41 cellular contexts compared by ENCODE assay signal in genomic region chr12:31821484-31821883, GRCh38.
"Had no signal": no experiment of that assay in that cellular context is flagged by ENCODE, and none has a peak within 500 bp of the region (broad histone marks: within the 10 kb centered on the region; RNA-seq: fewer than 3 reads in every experiment).

No MANE protein-coding gene starts in this region.

- ATAC-seq: activated naive CD4-positive, alpha-beta T cell treated with anti-CD3 and anti-CD28 coated beads, Interleukin-2, amount 50 U/mL, for 72 hours; activated naive CD8-positive, alpha-beta T cell treated with anti-CD3 and anti-CD28 coated beads, Interleukin-2, amount 50 U/mL, for 24 hours; activated T-cell treated with anti-CD3 and anti-CD28 coated beads, Interleukin-2, amount 50 U/mL, for 4 hours; activated T-cell treated with anti-CD3 and anti-CD28 coated beads, Interleukin-2, amount 50 U/mL, for 72 hours; activated T-helper 17 cell treated with anti-CD3 and anti-CD28 coated beads, Interleukin-2, amount 50 U/mL, for 72 hours; body of pancreas had no signal

- H3K9me3 Mint-ChIP-seq: central memory CD8-positive, alpha-beta T cell had no signal

- H3K4me3 ChIP-seq: adrenal gland, ascending aorta, body of pancreas, breast epithelium, cardiac muscle cell had no signal

- H3K4me3 Mint-ChIP-seq: activated naive CD4-positive, alpha-beta T cell treated with anti-CD3 and anti-CD28 coated beads for 36 hours; activated naive CD4-positive, alpha-beta T cell treated with anti-CD3 and anti-CD28 coated beads, Interleukin-2, amount 10 ng/mL, durations not matched to agents 7 days and 5 days; activated naive CD4-positive, alpha-beta T cell treated with anti-CD3 and anti-CD28 coated beads, Interleukin-2, amount 50 U/mL, for 24 hours; activated naive CD8-positive, alpha-beta T cell; activated naive CD8-positive, alpha-beta T cell treated with anti-CD3 and anti-CD28 coated beads for 36 hours; activated naive CD8-positive, alpha-beta T cell treated with anti-CD3 and anti-CD28 coated beads, Interleukin-2, amount 10 ng/mL, durations not matched to agents 7 days and 5 days; activated naive CD8-positive, alpha-beta T cell treated with anti-CD3 and anti-CD28 coated beads, Interleukin-2, amount 50 U/mL, for 24 hours; activated T-cell treated with anti-CD3 and anti-CD28 coated beads, Interleukin-2, amount 50 U/mL, for 24 hours; activated T-cell treated with anti-CD3 and anti-CD28 coated beads, Interleukin-2, amount 50 U/mL, for 4 hours; activated T-cell treated with anti-CD3 and anti-CD28 coated beads, Interleukin-2, amount 50 U/mL, for 72 hours; activated T-helper 1 cell treated with anti-CD3 and anti-CD28 coated beads, Interleukin-12 subunit alpha, Interleukin-12 subunit beta, Interleukin-2, Interleukin-4 antibody, amounts not matched to agents 30 ng/mL and 10 ng/mL and 1 ng/mL, durations not matched to agents 14 hours and 24 hours and 36 hours; activated T-helper 17 cell treated with anti-CD3 and anti-CD28 coated beads, Interleukin-2, amount 50 U/mL, for 72 hours; brain; central memory CD8-positive, alpha-beta T cell had no signal

- H3K4me1 Mint-ChIP-seq: brain had no signal

- H3K27me3 Mint-ChIP-seq: activated naive CD4-positive, alpha-beta T cell treated with anti-CD3 and anti-CD28 coated beads, Interleukin-2, amount 10 ng/mL, durations not matched to agents 7 days and 5 days; activated naive CD4-positive, alpha-beta T cell treated with anti-CD3 and anti-CD28 coated beads, Interleukin-2, amount 50 U/mL, for 24 hours; activated naive CD8-positive, alpha-beta T cell; activated naive CD8-positive, alpha-beta T cell treated with anti-CD3 and anti-CD28 coated beads for 36 hours; activated naive CD8-positive, alpha-beta T cell treated with anti-CD3 and anti-CD28 coated beads, Interleukin-2, amount 10 ng/mL, durations not matched to agents 7 days and 5 days; activated naive CD8-positive, alpha-beta T cell treated with anti-CD3 and anti-CD28 coated beads, Interleukin-2, amount 50 U/mL, for 24 hours; activated T-cell treated with anti-CD3 and anti-CD28 coated beads, Interleukin-2, amount 50 U/mL, for 24 hours; activated T-helper 17 cell treated with anti-CD3 and anti-CD28 coated beads, Interleukin-2, amount 50 U/mL, for 72 hours; brain; central memory CD8-positive, alpha-beta T cell had no signal

- H3K27me3 ChIP-seq: adrenal gland, ascending aorta, body of pancreas, brain microvascular endothelial cell, breast epithelium, cardiac muscle cell had no signal

- H3K36me3 Mint-ChIP-seq: brain had no signal

- DNase-seq: activated effector memory CD4-positive, alpha-beta T cell treated with anti-CD3 and anti-CD28 coated beads, Interleukin-2, amount 50 U/mL, for 16 hours; activated effector memory CD4-positive, alpha-beta T cell treated with Interleukin-2 at 50 U/mL for 16 hours; activated gamma-delta T cell; activated gamma-delta T cell treated with Interleukin-2 at 50 U/mL for 16 hours; activated naive CD4-positive, alpha-beta T cell; activated naive CD4-positive, alpha-beta T cell treated with anti-CD3 and anti-CD28 coated beads for 36 hours; activated naive CD4-positive, alpha-beta T cell treated with anti-CD3 and anti-CD28 coated beads, Interleukin-2, amount 10 ng/mL, durations not matched to agents 7 days and 5 days; activated naive CD4-positive, alpha-beta T cell treated with anti-CD3 and anti-CD28 coated beads, Interleukin-2, amount 50 U/mL, for 16 hours; activated naive CD4-positive, alpha-beta T cell treated with Interleukin-2 at 50 U/mL for 16 hours; activated naive CD8-positive, alpha-beta T cell treated with anti-CD3 and anti-CD28 coated beads for 36 hours; activated naive CD8-positive, alpha-beta T cell treated with anti-CD3 and anti-CD28 coated beads, Interleukin-2, amount 10 ng/mL, durations not matched to agents 7 days and 5 days; activated naive CD8-positive, alpha-beta T cell treated with anti-CD3 and anti-CD28 coated beads, Interleukin-2, amount 50 U/mL, for 24 hours; activated T-cell treated with anti-CD3 and anti-CD28 coated beads for 4 hours; activated T-cell treated with anti-CD3 and anti-CD28 coated beads, Interleukin-2, amount 50 U/mL, for 1 hour; activated T-cell treated with anti-CD3 and anti-CD28 coated beads, Interleukin-2, amount 50 U/mL, for 24 hours; activated T-cell treated with anti-CD3 and anti-CD28 coated beads, Interleukin-2, amount 50 U/mL, for 4 hours; activated T-cell treated with anti-CD3 and anti-CD28 coated beads, Interleukin-2, amount 50 U/mL, for 48 hours; activated T-cell treated with anti-CD3 and anti-CD28 coated beads, Interleukin-2, amount 50 U/mL, for 72 hours; adrenal gland; amniotic stem cell; amygdala; anterior cingulate cortex; aorta; body of pancreas; brain microvascular endothelial cell; caudate nucleus; central memory CD4-positive, alpha-beta T cell; cerebellar nuclear complex had no signal

- H3K9me3 ChIP-seq: adrenal gland, body of pancreas had no signal

- H3K36me3 ChIP-seq: adrenal gland, ascending aorta, brain microvascular endothelial cell, breast epithelium, cardiac muscle cell had no signal

- H3K27ac ChIP-seq: adrenal gland, ascending aorta, body of pancreas, brain microvascular endothelial cell, breast epithelium, cardiac muscle cell had no signal

- H3K27ac Mint-ChIP-seq: activated naive CD4-positive, alpha-beta T cell treated with anti-CD3 and anti-CD28 coated beads for 36 hours; activated naive CD4-positive, alpha-beta T cell treated with anti-CD3 and anti-CD28 coated beads, Interleukin-2, amount 10 ng/mL, durations not matched to agents 7 days and 5 days; activated naive CD4-positive, alpha-beta T cell treated with anti-CD3 and anti-CD28 coated beads, Interleukin-2, amount 50 U/mL, for 24 hours; activated naive CD4-positive, alpha-beta T cell treated with anti-CD3 and anti-CD28 coated beads, Interleukin-2, amount 50 U/mL, for 72 hours; activated naive CD8-positive, alpha-beta T cell; activated naive CD8-positive, alpha-beta T cell treated with anti-CD3 and anti-CD28 coated beads for 36 hours; activated naive CD8-positive, alpha-beta T cell treated with anti-CD3 and anti-CD28 coated beads, Interleukin-2, amount 10 ng/mL, durations not matched to agents 7 days and 5 days; activated naive CD8-positive, alpha-beta T cell treated with anti-CD3 and anti-CD28 coated beads, Interleukin-2, amount 50 U/mL, for 24 hours; activated T-cell treated with anti-CD3 and anti-CD28 coated beads, Interleukin-2, amount 50 U/mL, for 24 hours; activated T-cell treated with anti-CD3 and anti-CD28 coated beads, Interleukin-2, amount 50 U/mL, for 72 hours; activated T-helper 1 cell treated with anti-CD3 and anti-CD28 coated beads, Interleukin-12 subunit alpha, Interleukin-12 subunit beta, Interleukin-2, Interleukin-4 antibody, amounts not matched to agents 30 ng/mL and 10 ng/mL and 1 ng/mL, durations not matched to agents 14 hours and 24 hours and 36 hours; activated T-helper 17 cell treated with anti-CD3 and anti-CD28 coated beads, Interleukin-2, amount 50 U/mL, for 72 hours; activated T-helper 2 cell treated with anti-CD3 and anti-CD28 coated beads, Interferon-gamma antibody, Interleukin-2, Interleukin-4, amounts not matched to agents 10 μg/mL and 5 μg/mL and 100 μg/mL, durations not matched to agents 14 hours and 24 hours and 36 hours; brain had no signal

- FAIRE-seq: astrocyte, bronchial epithelial cell had no signal

- H3K4me1 ChIP-seq: ascending aorta, body of pancreas, breast epithelium had no signal
